1 cellular context compared by ENCODE assay signal in genomic region chr12:32000373-32001005, GRCh38.
TF ChIP-seq lines count a peak whose summit lies in the region.

No MANE protein-coding gene starts in this region.

TF ChIP-seq in K562, 482 proteins besides CTCF, POLR2A, EP300 and RAD21 (continued from another document and continues in another):
- peak; percentile 64 for TF ChIP-seq CREM (IDR thresholded peaks at IDR 0.05; ENCODE audit: low read depth)
- no peak for TF ChIP-seq HMG20A (CRISPR knock-in tag; conservative IDR thresholded peaks at IDR 0.05)
- no peak; the same call in 1 of the 2 replicates for TF ChIP-seq ZNF431 (CRISPR knock-in tag; IDR thresholded peaks at IDR 0.05)
- TF ChIP-seq, protein P1, sequence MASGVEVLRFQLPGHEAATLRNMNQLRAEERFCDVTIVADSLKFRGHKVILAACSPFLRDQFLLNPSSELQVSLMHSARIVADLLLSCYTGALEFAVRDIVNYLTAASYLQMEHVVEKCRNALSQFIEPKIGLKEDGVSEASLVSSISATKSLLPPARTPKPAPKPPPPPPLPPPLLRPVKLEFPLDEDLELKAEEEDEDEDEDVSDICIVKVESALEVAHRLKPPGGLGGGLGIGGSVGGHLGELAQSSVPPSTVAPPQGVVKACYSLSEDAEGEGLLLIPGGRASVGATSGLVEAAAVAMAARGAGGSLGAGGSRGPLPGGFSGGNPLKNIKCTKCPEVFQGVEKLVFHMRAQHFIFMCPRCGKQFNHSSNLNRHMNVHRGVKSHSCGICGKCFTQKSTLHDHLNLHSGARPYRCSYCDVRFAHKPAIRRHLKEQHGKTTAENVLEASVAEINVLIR (CRISPR knock-in tag; IDR thresholded peaks at IDR 0.05), result no peak
- TF ChIP-seq DDX20 (tag; IDR thresholded peaks at IDR 0.05; ENCODE audit: low read depth), result no peak
- TF ChIP-seq KLF13 (tag; IDR thresholded peaks at IDR 0.05; ENCODE audit: borderline replicate concordance, low read depth), result no peak
- peak; percentile 97 for TF ChIP-seq NCOR1 (IDR thresholded peaks at IDR 0.05)
- TF ChIP-seq ZNF583 (CRISPR knock-in tag; IDR thresholded peaks at IDR 0.05), result no peak
- no peak for TF ChIP-seq HIVEP1 (CRISPR knock-in tag; IDR thresholded peaks at IDR 0.05)
- no peak for TF ChIP-seq SAP30 (IDR thresholded peaks at IDR 0.05; ENCODE audit: borderline replicate concordance, insufficient read depth, low read depth, low read length, poor library complexity, severe bottlenecking)
- TF ChIP-seq NCOA6 (IDR thresholded peaks at IDR 0.05), result peak; percentile 32; the same call in 1 of the 2 replicates
- TF ChIP-seq ZNF408 (CRISPR knock-in tag; IDR thresholded peaks at IDR 0.05; ENCODE audit: low read depth), result no peak
- TF ChIP-seq CREBBP (IDR thresholded peaks at IDR 0.05; ENCODE audit: low read depth, low read length), result no peak
- peak; percentile 83 for TF ChIP-seq LEF1 (IDR thresholded peaks at IDR 0.05)
- TF ChIP-seq, protein P2, sequence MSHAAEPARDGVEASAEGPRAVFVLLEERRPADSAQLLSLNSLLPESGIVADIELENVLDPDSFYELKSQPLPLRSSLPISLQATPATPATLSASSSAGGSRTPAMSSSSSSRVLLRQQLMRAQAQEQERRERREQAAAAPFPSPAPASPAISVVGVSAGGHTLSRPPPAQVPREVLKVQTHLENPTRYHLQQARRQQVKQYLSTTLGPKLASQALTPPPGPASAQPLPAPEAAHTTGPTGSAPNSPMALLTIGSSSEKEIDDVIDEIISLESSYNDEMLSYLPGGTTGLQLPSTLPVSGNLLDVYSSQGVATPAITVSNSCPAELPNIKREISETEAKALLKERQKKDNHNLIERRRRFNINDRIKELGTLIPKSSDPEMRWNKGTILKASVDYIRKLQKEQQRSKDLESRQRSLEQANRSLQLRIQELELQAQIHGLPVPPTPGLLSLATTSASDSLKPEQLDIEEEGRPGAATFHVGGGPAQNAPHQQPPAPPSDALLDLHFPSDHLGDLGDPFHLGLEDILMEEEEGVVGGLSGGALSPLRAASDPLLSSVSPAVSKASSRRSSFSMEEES (CRISPR knock-in tag; IDR thresholded peaks at IDR 0.05), result no peak
- no peak; the same call in 1 of the 2 replicates for TF ChIP-seq MXI1 (IDR thresholded peaks at IDR 0.05; ENCODE audit: low read depth, low read length)
- no peak for TF ChIP-seq STAG1 (CRISPR knock-in tag; IDR thresholded peaks at IDR 0.05; ENCODE audit: borderline replicate concordance)
- TF ChIP-seq SRSF9 (IDR thresholded peaks at IDR 0.05; ENCODE audit: borderline replicate concordance, low read depth, low read length), result no peak
- no peak for TF ChIP-seq NELFE (IDR thresholded peaks at IDR 0.05; ENCODE audit: insufficient read depth, insufficient read length)
- peak; percentile 55; the same call in 1 of the 2 replicates for TF ChIP-seq ESRRA (IDR thresholded peaks at IDR 0.05; ENCODE audit: borderline replicate concordance, low read depth)
- TF ChIP-seq DNMT1 (IDR thresholded peaks at IDR 0.05), result no peak
- no peak for TF ChIP-seq CHD4 (IDR thresholded peaks at IDR 0.05; ENCODE audit: insufficient read depth, insufficient replicate concordance, low read depth, low read length, poor library complexity, severe bottlenecking)
- no peak for TF ChIP-seq ZNF212 (CRISPR knock-in tag; IDR thresholded peaks at IDR 0.05)
- TF ChIP-seq, protein P3, sequence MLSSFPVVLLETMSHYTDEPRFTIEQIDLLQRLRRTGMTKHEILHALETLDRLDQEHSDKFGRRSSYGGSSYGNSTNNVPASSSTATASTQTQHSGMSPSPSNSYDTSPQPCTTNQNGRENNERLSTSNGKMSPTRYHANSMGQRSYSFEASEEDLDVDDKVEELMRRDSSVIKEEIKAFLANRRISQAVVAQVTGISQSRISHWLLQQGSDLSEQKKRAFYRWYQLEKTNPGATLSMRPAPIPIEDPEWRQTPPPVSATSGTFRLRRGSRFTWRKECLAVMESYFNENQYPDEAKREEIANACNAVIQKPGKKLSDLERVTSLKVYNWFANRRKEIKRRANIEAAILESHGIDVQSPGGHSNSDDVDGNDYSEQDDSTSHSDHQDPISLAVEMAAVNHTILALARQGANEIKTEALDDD (IDR thresholded peaks at IDR 0.05), result peak; percentile 82
- no peak for TF ChIP-seq ZNF57 (CRISPR knock-in tag; IDR thresholded peaks at IDR 0.05)
- TF ChIP-seq MGA (IDR thresholded peaks at IDR 0.05), result no peak; the same call in 1 of the 2 replicates
- TF ChIP-seq TEAD4 (IDR thresholded peaks at IDR 0.05; ENCODE audit: low read length), result peak; percentile 99
- TF ChIP-seq TEAD4 (CRISPR knock-in tag; IDR thresholded peaks at IDR 0.05; ENCODE audit: borderline replicate concordance), result no peak
- no peak for TF ChIP-seq RERE (CRISPR knock-in tag; IDR thresholded peaks at IDR 0.05; ENCODE audit: borderline replicate concordance)
- no peak for TF ChIP-seq ASH1L (IDR thresholded peaks at IDR 0.05; ENCODE audit: borderline replicate concordance, low read depth, partially characterized antibody)
- TF ChIP-seq, protein P4, sequence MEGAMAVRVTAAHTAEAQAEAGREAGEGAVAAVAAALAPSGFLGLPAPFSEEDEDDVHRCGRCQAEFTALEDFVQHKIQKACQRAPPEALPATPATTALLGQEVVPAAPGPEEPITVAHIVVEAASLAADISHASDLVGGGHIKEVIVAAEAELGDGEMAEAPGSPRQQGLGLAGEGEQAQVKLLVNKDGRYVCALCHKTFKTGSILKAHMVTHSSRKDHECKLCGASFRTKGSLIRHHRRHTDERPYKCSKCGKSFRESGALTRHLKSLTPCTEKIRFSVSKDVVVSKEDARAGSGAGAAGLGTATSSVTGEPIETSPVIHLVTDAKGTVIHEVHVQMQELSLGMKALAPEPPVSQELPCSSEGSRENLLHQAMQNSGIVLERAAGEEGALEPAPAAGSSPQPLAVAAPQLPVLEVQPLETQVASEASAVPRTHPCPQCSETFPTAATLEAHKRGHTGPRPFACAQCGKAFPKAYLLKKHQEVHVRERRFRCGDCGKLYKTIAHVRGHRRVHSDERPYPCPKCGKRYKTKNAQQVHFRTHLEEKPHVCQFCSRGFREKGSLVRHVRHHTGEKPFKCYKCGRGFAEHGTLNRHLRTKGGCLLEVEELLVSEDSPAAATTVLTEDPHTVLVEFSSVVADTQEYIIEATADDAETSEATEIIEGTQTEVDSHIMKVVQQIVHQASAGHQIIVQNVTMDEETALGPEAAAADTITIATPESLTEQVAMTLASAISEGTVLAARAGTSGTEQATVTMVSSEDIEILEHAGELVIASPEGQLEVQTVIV (CRISPR knock-in tag; IDR thresholded peaks at IDR 0.05; ENCODE audit: borderline replicate concordance), result no peak
- peak; percentile 57; the same call in 1 of the 2 replicates for TF ChIP-seq CREB1 (IDR thresholded peaks at IDR 0.05)
- 0 out of 2 replicates have a peak, but pooled peaks have one; percentile 4 for TF ChIP-seq CREB1 (CRISPR knock-in tag; IDR thresholded peaks at IDR 0.05)
- TF ChIP-seq NRF1 (conservative IDR thresholded peaks at IDR 0.05 in 1 of 2, IDR thresholded peaks at IDR 0.05 in 1 of 2), result no peak
- TF ChIP-seq BHLHE40 (IDR thresholded peaks at IDR 0.05; ENCODE audit: low read length), result peak; percentile 72; the same call in 1 of the 2 replicates
- no peak for TF ChIP-seq ZNF589 (CRISPR knock-in tag; IDR thresholded peaks at IDR 0.05; ENCODE audit: low read depth)
- TF ChIP-seq SPI1 (IDR thresholded peaks at IDR 0.05; ENCODE audit: borderline replicate concordance, low read depth, low read length), result no peak
- TF ChIP-seq MEF2D (tag; conservative IDR thresholded peaks at IDR 0.05; ENCODE audit: low read depth), result no peak
- TF ChIP-seq ZNF696 (CRISPR knock-in tag; conservative IDR thresholded peaks at IDR 0.05), result no peak
- TF ChIP-seq ZNF79 (CRISPR knock-in tag; IDR thresholded peaks at IDR 0.05; ENCODE audit: low read depth), result no peak
